Comparison of ENCODE assay signal across 9 cellular contexts in the genomic region with DNA sequence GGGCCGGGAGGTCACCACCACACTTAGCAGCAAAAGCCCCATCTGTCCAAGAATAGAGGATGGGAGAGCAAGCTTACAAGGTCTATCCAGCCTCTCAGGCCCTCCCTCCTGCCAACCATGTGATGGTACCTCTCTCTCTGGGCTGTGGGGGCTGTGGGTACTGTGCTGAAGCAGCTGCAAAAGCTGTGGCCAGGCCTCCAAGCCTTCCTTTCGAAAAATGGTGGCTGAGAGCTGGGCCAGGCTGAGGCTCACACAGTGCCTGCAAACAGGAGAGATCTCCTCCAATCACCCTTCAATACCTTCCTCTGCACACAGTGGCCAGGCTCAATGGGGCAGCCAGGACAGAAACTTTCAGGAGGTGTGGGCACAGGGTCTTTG. TPM values are rescaled to one million over a fixed set of nuclear protein-coding genes. Genes with fewer than 3 reads are reported as not detected.
DNase-seq lines count a peak whose midpoint lies in the region; ATAC-seq and TF ChIP-seq lines count a peak whose summit lies in the region.
"Had no signal": no experiment of that assay in that cellular context is flagged by ENCODE, and none has a peak within 500 bp of the region (broad histone marks: within the 10 kb centered on the region; RNA-seq: fewer than 3 reads in every experiment).

No MANE protein-coding gene starts in this region.

- in situ Hi-C loops in brain microvascular endothelial cell (cut with HindIII; ENCODE audit: low pct_ligation_motif_present, low sequenced_read_pairs) = no loop called here

- no peaks in the 10 kb centered on the region for H3K9me3 ChIP-seq in HUES64 (ENCODE audit: insufficient read depth, low read depth, low read length)
- H3K9me3 ChIP-seq: pancreas had no signal

- H3K27ac ChIP-seq in HUES64 (ENCODE audit: low read depth, low read length) = no peak overlapping the region
- no peak overlapping the region for H3K27ac ChIP-seq in brain microvascular endothelial cell

- peaks cover 9% of the 10 kb centered on the region; the same call in 1 of the 2 replicates for H3K4me1 ChIP-seq in HUES64 (ENCODE audit: insufficient read depth, low read length)

- H3K36me3 ChIP-seq in HUES64 (ENCODE audit: insufficient read depth, low read length) (peaks cover 74% of the 10 kb centered on the region), brain microvascular endothelial cell (replicated peaks) (peaks cover 51% of the 10 kb centered on the region)

- ATAC-seq in GM19452 (IDR thresholded peaks at IDR 0.05; ENCODE audit: unreplicated experiment) (no peak), GM19324 (IDR thresholded peaks at IDR 0.05; ENCODE audit: low FRiP score, unreplicated experiment) (no peak)

- TF ChIP-seq CTCF in AG09309 (IDR thresholded peaks at IDR 0.05; ENCODE audit: control insufficient read depth, insufficient read depth, low read depth, low read length, missing control alignments) (no peak), brain microvascular endothelial cell (IDR thresholded peaks at IDR 0.05; ENCODE audit: low read depth, low read length, missing control alignments) (no peak)

- H3K27me3 ChIP-seq in HUES64 (ENCODE audit: insufficient read depth, low read length) = no peaks in the 10 kb centered on the region
- H3K27me3 ChIP-seq in brain microvascular endothelial cell (replicated peaks) = no peaks in the 10 kb centered on the region
- H3K27me3 ChIP-seq: pancreas had no signal

- 95% methylated on average over 2 of the region's 2 CpGs for WGBS in HUES64

- H3K9ac ChIP-seq in HUES64 (ENCODE audit: low read depth, low read length) = peak overlapping the region; percentile 84; the same call in 1 of the 2 replicates

- peak overlapping the region; percentile 59 for H3K4me3 ChIP-seq in AG09309 (ENCODE audit: control insufficient read depth, low read depth, low read length)
- peak overlapping the region; percentile 85 for H3K4me3 ChIP-seq in HUES64 (ENCODE audit: low read length)
- H3K4me3 ChIP-seq in brain microvascular endothelial cell (ENCODE audit: low read depth, low read length) = peak overlapping the region; percentile 86

- DNase-seq in AG09309 (ENCODE audit: low read depth) (no peak), brain microvascular endothelial cell (no peak), myocyte (ENCODE audit: low read depth) (peak; percentile 75), retina (no peak)
- DNase-seq in activated CD4-positive, alpha-beta T cell treated with anti-CD3 and anti-CD28 coated beads, Interleukin-2, amount 50 U/mL, for 4 hours = no peak

RNA-seq across cellular contexts. Expression of a gene that starts 1.1 kb away (rescaled TPM):
- 61.6 TPM for polyA plus RNA-seq in HUES64 (2013, experiment 1 of 2)
- 44.8 TPM for polyA plus RNA-seq in HUES64 (2013, experiment 2 of 2)
- total RNA-seq in myocyte = 85.4 and 99.4 TPM in 2 replicates
- 47.6 TPM for polyA plus RNA-seq in myocyte (2012)

RNA-seq across cellular contexts. Expression of a gene that starts 7.7 kb away (rescaled TPM):
- 22.3 TPM for polyA plus RNA-seq in HUES64 (2013, experiment 1 of 2)
- 24.5 TPM for polyA plus RNA-seq in HUES64 (2013, experiment 2 of 2)
- total RNA-seq in myocyte = 59.5 and 76.3 TPM in 2 replicates
- polyA plus RNA-seq in myocyte (2012) = 74.1 TPM

RNA-seq across cellular contexts. Expression of a gene that starts 15.6 kb away (rescaled TPM):
- polyA plus RNA-seq in HUES64 (2013, experiment 1 of 2) = 26.2 TPM
- 40.6 TPM for polyA plus RNA-seq in HUES64 (2013, experiment 2 of 2)
- 1.1 and 1.6 TPM in 2 replicates for total RNA-seq in myocyte
- polyA plus RNA-seq in myocyte (2012) = 3.5 TPM

RNA-seq across cellular contexts. Expression of a gene that starts 18.0 kb away (rescaled TPM):
- not detected for polyA plus RNA-seq in HUES64 (2013, experiment 1 of 2)
- polyA plus RNA-seq in HUES64 (2013, experiment 2 of 2) = not detected
- total RNA-seq in myocyte = not detected in 2 replicates
- polyA plus RNA-seq in myocyte (2012) = 3.5 TPM

RNA-seq across cellular contexts. Expression of a gene that starts 25.8 kb away (rescaled TPM):
- 35.3 TPM for polyA plus RNA-seq in HUES64 (2013, experiment 1 of 2)
- polyA plus RNA-seq in HUES64 (2013, experiment 2 of 2) = 37.5 TPM
- 42.1 and 49.6 TPM in 2 replicates for total RNA-seq in myocyte
- 75.0 TPM for polyA plus RNA-seq in myocyte (2012)
